1 cellular context compared by ENCODE assay signal in the genomic region with DNA sequence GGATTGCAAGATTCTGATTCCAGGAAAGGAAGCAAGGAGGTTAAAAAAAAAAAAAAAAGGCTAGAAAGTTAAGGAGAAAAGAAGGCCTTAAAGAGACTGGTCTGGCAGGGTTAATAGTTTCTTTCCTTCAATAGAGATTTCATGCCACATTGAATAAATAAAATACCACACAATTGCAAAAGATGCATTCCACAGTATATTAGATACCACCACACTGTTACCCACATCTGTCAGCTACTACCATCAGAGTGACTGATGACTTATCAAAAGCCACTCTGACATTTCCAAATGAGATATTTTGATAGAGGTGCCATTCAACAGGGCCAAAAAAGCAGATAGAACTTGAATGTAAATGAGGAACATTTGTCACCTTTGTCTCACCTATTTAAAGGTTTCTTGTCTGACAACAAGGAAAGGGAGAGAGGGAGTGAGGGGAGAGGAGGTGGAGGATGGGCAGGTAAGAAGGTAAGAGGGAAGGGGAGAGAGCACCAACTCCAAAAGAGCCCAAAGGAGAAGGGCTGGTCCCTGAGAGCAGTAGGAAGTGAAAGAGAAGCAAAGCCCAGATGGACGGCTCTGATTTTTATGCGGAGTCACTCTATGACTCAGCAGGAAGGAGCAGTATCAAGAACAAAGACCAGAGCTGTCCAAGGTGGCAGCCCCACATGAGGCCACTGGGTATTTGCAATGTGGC.
TF ChIP-seq lines count a peak whose summit lies in the region.

No MANE protein-coding gene starts in this region.

TF ChIP-seq in K562, 482 proteins besides CTCF, POLR2A, EP300 and RAD21 (continued from another document and continues in another):
- TF ChIP-seq, protein P1, sequence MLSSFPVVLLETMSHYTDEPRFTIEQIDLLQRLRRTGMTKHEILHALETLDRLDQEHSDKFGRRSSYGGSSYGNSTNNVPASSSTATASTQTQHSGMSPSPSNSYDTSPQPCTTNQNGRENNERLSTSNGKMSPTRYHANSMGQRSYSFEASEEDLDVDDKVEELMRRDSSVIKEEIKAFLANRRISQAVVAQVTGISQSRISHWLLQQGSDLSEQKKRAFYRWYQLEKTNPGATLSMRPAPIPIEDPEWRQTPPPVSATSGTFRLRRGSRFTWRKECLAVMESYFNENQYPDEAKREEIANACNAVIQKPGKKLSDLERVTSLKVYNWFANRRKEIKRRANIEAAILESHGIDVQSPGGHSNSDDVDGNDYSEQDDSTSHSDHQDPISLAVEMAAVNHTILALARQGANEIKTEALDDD (IDR thresholded peaks at IDR 0.05): no peak
- TF ChIP-seq SMARCB1 (IDR thresholded peaks at IDR 0.05; ENCODE audit: insufficient read length, low read depth) (no peak), NFE2L1 (tag; IDR thresholded peaks at IDR 0.05; ENCODE audit: borderline replicate concordance, low read depth) (peak; percentile 98), ZNF184 (CRISPR knock-in tag; IDR thresholded peaks at IDR 0.05) (no peak), NUFIP1 (IDR thresholded peaks at IDR 0.05; ENCODE audit: partially characterized antibody) (no peak), MECOM (CRISPR knock-in tag; IDR thresholded peaks at IDR 0.05) (peak; percentile 79), GATAD2B (IDR thresholded peaks at IDR 0.05; ENCODE audit: borderline replicate concordance) (0 out of 2 replicates have a peak, but pooled peaks have one; percentile 31), TEAD1 (CRISPR knock-in tag; IDR thresholded peaks at IDR 0.05) (peak; percentile 40 to 78; a peak in 2 of 4 replicates), GABPB1 (CRISPR knock-in tag; IDR thresholded peaks at IDR 0.05) (peak; percentile 76), GABPB2 (CRISPR knock-in tag; conservative IDR thresholded peaks at IDR 0.05) (no peak), KLF6 (CRISPR knock-in tag; IDR thresholded peaks at IDR 0.05; ENCODE audit: borderline replicate concordance) (peak; percentile 47; the same call in 1 of the 2 replicates), ZNF239 (CRISPR knock-in tag; IDR thresholded peaks at IDR 0.05) (peak; percentile 61; the same call in 1 of the 2 replicates), EHMT2 (IDR thresholded peaks at IDR 0.05) (peak; percentile 100), ZNF79 (CRISPR knock-in tag; IDR thresholded peaks at IDR 0.05; ENCODE audit: low read depth) (no peak), RBM15 (IDR thresholded peaks at IDR 0.05; ENCODE audit: insufficient read depth, low read length) (no peak), ZNF766 (CRISPR knock-in tag; conservative IDR thresholded peaks at IDR 0.05) (peak; percentile 98), ZNF124 (CRISPR knock-in tag; IDR thresholded peaks at IDR 0.05) (no peak), ZNF274 (IDR thresholded peaks at IDR 0.05; ENCODE audit: borderline replicate concordance, low read depth, low read length) (no peak), KLF10 (CRISPR knock-in tag; IDR thresholded peaks at IDR 0.05) (no peak), STAT5A (IDR thresholded peaks at IDR 0.05; ENCODE audit: borderline replicate concordance, low read length) (peak; percentile 18; the same call in 1 of the 2 replicates), LCOR (CRISPR knock-in tag; IDR thresholded peaks at IDR 0.05) (peak; percentile 89), TCFL5 (CRISPR knock-in tag; conservative IDR thresholded peaks at IDR 0.05) (no peak; the same call in 1 of the 2 replicates), SMARCE1 (IDR thresholded peaks at IDR 0.05) (peak; percentile 92), CXXC5 (CRISPR knock-in tag; IDR thresholded peaks at IDR 0.05) (peak; percentile 84), TAF1 (IDR thresholded peaks at IDR 0.05; ENCODE audit: control insufficient read depth, extremely low read depth, insufficient read depth, low read length, severe bottlenecking) (no peak), NR2C1 (IDR thresholded peaks at IDR 0.05) (no peak), NR2C1 (tag; IDR thresholded peaks at IDR 0.05) (peak; percentile 68), ZNF445 (CRISPR knock-in tag; IDR thresholded peaks at IDR 0.05; ENCODE audit: low read depth) (no peak), SREBF2 (CRISPR knock-in tag; IDR thresholded peaks at IDR 0.05) (no peak), POLR3A (IDR thresholded peaks at IDR 0.05; ENCODE audit: borderline replicate concordance, extremely low read depth, insufficient read depth, insufficient read length) (no peak), PCBP2 (IDR thresholded peaks at IDR 0.05; ENCODE audit: low read depth, low read length, poor library complexity, severe bottlenecking) (no peak), PURB (CRISPR knock-in tag; IDR thresholded peaks at IDR 0.05; ENCODE audit: low read depth) (no peak), MYC (IDR thresholded peaks at IDR 0.05; ENCODE audit: low read depth, low read length) (peak; percentile 77; the same call in 1 of the 2 replicates), MYC (CRISPR knock-in tag; IDR thresholded peaks at IDR 0.05; ENCODE audit: borderline replicate concordance, low read depth) (no peak), POU5F1 (IDR thresholded peaks at IDR 0.05; ENCODE audit: borderline replicate concordance, low read depth, low read length, partially characterized antibody) (no peak), FIP1L1 (IDR thresholded peaks at IDR 0.05; ENCODE audit: low read depth, low read length, poor library complexity, severe bottlenecking) (no peak), SUPT5H (IDR thresholded peaks at IDR 0.05) (no peak), SPI1 (IDR thresholded peaks at IDR 0.05; ENCODE audit: borderline replicate concordance, low read depth, low read length) (peak; percentile 54; the same call in 1 of the 2 replicates), ASH1L (IDR thresholded peaks at IDR 0.05; ENCODE audit: borderline replicate concordance, low read depth, partially characterized antibody) (no peak), RFX5 (IDR thresholded peaks at IDR 0.05; ENCODE audit: low read depth, low read length) (no peak), CTBP1 (IDR thresholded peaks at IDR 0.05; ENCODE audit: borderline replicate concordance) (peak; percentile 73), RBM25 (IDR thresholded peaks at IDR 0.05; ENCODE audit: low read depth, low read length, severe bottlenecking) (no peak), FOXK2 (conservative IDR thresholded peaks at IDR 0.05 in 1 of 2, IDR thresholded peaks at IDR 0.05 in 1 of 2; ENCODE audit: low read depth in 2 of 2) (no peak), RBM17 (IDR thresholded peaks at IDR 0.05; ENCODE audit: borderline replicate concordance, low read depth, low read length) (no peak), HDAC3 (IDR thresholded peaks at IDR 0.05; ENCODE audit: borderline replicate concordance, partially characterized antibody) (peak; percentile 50), ZNF408 (CRISPR knock-in tag; IDR thresholded peaks at IDR 0.05; ENCODE audit: low read depth) (no peak), NFATC3 (IDR thresholded peaks at IDR 0.05) (no peak)
- TF ChIP-seq, protein P2, sequence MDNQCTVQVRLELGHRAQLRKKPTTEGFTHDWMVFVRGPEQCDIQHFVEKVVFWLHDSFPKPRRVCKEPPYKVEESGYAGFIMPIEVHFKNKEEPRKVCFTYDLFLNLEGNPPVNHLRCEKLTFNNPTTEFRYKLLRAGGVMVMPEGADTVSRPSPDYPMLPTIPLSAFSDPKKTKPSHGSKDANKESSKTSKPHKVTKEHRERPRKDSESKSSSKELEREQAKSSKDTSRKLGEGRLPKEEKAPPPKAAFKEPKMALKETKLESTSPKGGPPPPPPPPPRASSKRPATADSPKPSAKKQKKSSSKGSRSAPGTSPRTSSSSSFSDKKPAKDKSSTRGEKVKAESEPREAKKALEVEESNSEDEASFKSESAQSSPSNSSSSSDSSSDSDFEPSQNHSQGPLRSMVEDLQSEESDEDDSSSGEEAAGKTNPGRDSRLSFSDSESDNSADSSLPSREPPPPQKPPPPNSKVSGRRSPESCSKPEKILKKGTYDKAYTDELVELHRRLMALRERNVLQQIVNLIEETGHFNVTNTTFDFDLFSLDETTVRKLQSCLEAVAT (IDR thresholded peaks at IDR 0.05): peak; percentile 39 to 60; a peak in 1 of 4 replicates
- TF ChIP-seq, protein P3, sequence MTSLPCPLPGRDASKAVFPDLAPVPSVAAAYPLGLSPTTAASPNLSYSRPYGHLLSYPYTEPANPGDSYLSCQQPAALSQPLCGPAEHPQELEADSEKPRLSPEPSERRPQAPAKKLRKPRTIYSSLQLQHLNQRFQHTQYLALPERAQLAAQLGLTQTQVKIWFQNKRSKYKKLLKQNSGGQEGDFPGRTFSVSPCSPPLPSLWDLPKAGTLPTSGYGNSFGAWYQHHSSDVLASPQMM (CRISPR knock-in tag; IDR thresholded peaks at IDR 0.05): no peak
- TF ChIP-seq, protein P4, sequence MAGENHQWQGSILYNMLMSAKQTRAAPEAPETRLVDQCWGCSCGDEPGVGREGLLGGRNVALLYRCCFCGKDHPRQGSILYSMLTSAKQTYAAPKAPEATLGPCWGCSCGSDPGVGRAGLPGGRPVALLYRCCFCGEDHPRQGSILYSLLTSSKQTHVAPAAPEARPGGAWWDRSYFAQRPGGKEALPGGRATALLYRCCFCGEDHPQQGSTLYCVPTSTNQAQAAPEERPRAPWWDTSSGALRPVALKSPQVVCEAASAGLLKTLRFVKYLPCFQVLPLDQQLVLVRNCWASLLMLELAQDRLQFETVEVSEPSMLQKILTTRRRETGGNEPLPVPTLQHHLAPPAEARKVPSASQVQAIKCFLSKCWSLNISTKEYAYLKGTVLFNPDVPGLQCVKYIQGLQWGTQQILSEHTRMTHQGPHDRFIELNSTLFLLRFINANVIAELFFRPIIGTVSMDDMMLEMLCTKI (IDR thresholded peaks at IDR 0.05; ENCODE audit: partially characterized antibody): no peak
- TF ChIP-seq, protein P5, sequence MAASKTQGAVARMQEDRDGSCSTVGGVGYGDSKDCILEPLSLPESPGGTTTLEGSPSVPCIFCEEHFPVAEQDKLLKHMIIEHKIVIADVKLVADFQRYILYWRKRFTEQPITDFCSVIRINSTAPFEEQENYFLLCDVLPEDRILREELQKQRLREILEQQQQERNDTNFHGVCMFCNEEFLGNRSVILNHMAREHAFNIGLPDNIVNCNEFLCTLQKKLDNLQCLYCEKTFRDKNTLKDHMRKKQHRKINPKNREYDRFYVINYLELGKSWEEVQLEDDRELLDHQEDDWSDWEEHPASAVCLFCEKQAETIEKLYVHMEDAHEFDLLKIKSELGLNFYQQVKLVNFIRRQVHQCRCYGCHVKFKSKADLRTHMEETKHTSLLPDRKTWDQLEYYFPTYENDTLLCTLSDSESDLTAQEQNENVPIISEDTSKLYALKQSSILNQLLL (CRISPR knock-in tag; IDR thresholded peaks at IDR 0.05; ENCODE audit: borderline replicate concordance): no peak
- TF ChIP-seq, protein P6, sequence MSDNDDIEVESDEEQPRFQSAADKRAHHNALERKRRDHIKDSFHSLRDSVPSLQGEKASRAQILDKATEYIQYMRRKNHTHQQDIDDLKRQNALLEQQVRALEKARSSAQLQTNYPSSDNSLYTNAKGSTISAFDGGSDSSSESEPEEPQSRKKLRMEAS (CRISPR knock-in tag; IDR thresholded peaks at IDR 0.05): peak; percentile 36; the same call in 1 of the 2 replicates
- TF ChIP-seq, protein P7, sequence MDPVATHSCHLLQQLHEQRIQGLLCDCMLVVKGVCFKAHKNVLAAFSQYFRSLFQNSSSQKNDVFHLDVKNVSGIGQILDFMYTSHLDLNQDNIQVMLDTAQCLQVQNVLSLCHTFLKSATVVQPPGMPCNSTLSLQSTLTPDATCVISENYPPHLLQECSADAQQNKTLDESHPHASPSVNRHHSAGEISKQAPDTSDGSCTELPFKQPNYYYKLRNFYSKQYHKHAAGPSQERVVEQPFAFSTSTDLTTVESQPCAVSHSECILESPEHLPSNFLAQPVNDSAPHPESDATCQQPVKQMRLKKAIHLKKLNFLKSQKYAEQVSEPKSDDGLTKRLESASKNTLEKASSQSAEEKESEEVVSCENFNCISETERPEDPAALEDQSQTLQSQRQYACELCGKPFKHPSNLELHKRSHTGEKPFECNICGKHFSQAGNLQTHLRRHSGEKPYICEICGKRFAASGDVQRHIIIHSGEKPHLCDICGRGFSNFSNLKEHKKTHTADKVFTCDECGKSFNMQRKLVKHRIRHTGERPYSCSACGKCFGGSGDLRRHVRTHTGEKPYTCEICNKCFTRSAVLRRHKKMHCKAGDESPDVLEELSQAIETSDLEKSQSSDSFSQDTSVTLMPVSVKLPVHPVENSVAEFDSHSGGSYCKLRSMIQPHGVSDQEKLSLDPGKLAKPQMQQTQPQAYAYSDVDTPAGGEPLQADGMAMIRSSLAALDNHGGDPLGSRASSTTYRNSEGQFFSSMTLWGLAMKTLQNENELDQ (CRISPR knock-in tag; IDR thresholded peaks at IDR 0.05; ENCODE audit: borderline replicate concordance): 0 out of 2 replicates have a peak, but pooled peaks have one; percentile 60
- TF ChIP-seq, protein P8, sequence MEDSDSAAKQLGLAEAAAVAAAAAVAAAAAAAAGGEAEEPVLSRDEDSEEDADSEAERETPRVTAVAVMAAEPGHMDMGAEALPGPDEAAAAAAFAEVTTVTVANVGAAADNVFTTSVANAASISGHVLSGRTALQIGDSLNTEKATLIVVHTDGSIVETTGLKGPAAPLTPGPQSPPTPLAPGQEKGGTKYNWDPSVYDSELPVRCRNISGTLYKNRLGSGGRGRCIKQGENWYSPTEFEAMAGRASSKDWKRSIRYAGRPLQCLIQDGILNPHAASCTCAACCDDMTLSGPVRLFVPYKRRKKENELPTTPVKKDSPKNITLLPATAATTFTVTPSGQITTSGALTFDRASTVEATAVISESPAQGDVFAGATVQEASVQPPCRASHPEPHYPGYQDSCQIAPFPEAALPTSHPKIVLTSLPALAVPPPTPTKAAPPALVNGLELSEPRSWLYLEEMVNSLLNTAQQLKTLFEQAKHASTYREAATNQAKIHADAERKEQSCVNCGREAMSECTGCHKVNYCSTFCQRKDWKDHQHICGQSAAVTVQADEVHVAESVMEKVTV (CRISPR knock-in tag; IDR thresholded peaks at IDR 0.05): no peak
